ENCODE assay signal across 23 cellular contexts in genomic region chr9:127694890-127695735, GRCh38. TPM values are rescaled to one million over a fixed set of nuclear protein-coding genes. Genes with fewer than 3 reads are reported as not detected.
DNase-seq lines count a peak whose midpoint lies in the region; TF ChIP-seq lines count a peak whose summit lies in the region.
"Had no signal": no experiment of that assay in that cellular context is flagged by ENCODE, and none has a peak within 500 bp of the region (broad histone marks: within the 10 kb centered on the region; RNA-seq: fewer than 3 reads in every experiment).

No MANE protein-coding gene starts in this region.

- peak; percentile 46 for DNase-seq in GM03348 (ENCODE audit: low spot score)
- DNase-seq in fibroblast of the conjunctiva (ENCODE audit: low read depth) = peak; percentile 48
- no peak for DNase-seq in uterus
- no peak for DNase-seq in erythroblast (lab: John Stamatoyannopoulos, UW)
- DNase-seq in WERI-Rb-1 = no peak
- no peak for DNase-seq in NCI-H748 treated with DMSO at 0.1 percent for 48 hours (lab: John Stamatoyannopoulos, UW)
- DNase-seq: activated CD4-positive, CD25-positive, alpha-beta regulatory T cell treated with anti-CD3 and anti-CD28 coated beads, Interleukin-2, amount 50 U/mL, for 72 hours; BE2C; Caco-2; DND-41; mesendoderm; natural killer cell; NCI-H1417 treated with DMSO at 0.1 percent for 48 hours; NCI-H510A treated with DMSO at 0.1 percent for 48 hours; stimulated activated naive CD4-positive, alpha-beta T cell; tibial artery had no signal

- TF ChIP-seq POLR2A in uterus (IDR thresholded peaks at IDR 0.05) (no peak), erythroblast (IDR thresholded peaks at IDR 0.05; ENCODE audit: low read length) (no peak)

- H3K27ac ChIP-seq in VCaP (peak overlapping the region; percentile 28), uterus (peak overlapping the region; percentile 44 to 47), WERI-Rb-1 (no peak overlapping the region)
- H3K27ac ChIP-seq: parathyroid adenoma, tibial artery had no signal

- H3K4me3 ChIP-seq in uterus = no peak overlapping the region
- H3K4me3 ChIP-seq in WERI-Rb-1 (ENCODE audit: low read depth, low read length) = no peak overlapping the region
- H3K4me3 ChIP-seq: HAP-1, tibial artery had no signal

- TF ChIP-seq CTCF in VCaP (conservative IDR thresholded peaks at IDR 0.05) = no peak
- TF ChIP-seq CTCF in uterus (IDR thresholded peaks at IDR 0.05) = no peak
- TF ChIP-seq CTCF in WERI-Rb-1 (IDR thresholded peaks at IDR 0.05; ENCODE audit: low read depth, low read length) = no peak

- H3K9me3 ChIP-seq in uterus (no peaks in the 10 kb centered on the region), WERI-Rb-1 (ENCODE audit: severe bottlenecking) (no peaks in the 10 kb centered on the region)
- H3K9me3 ChIP-seq: BE2C, Caco-2, HAP-1, tibial artery had no signal

- H3K27me3 ChIP-seq in uterus (no peaks in the 10 kb centered on the region), WERI-Rb-1 (ENCODE audit: insufficient read depth, low read depth, severe bottlenecking) (no peaks in the 10 kb centered on the region)
- H3K27me3 ChIP-seq: BE2C, tibial artery had no signal

- H3K36me3 ChIP-seq in uterus (no peaks in the 10 kb centered on the region), WERI-Rb-1 (peaks cover 11% of the 10 kb centered on the region)
- H3K36me3 ChIP-seq: HAP-1 had no signal

- intact Hi-C loops in uterus (cut with DNase I; ENCODE audit: low total_unique reads) = no loop called here

- H3K4me1 ChIP-seq in uterus = no peaks in the 10 kb centered on the region
- H3K4me1 ChIP-seq: Caco-2, HAP-1, parathyroid adenoma had no signal

RNA-seq across cellular contexts. Expression of gene CFAP157, which starts 11.7 kb away (rescaled TPM):
- total RNA-seq in uterus = 1 to 10 TPM in 3 of 4 donors, not detected in 1; 2.1 to 5.4 (median 4.4) TPM
- total RNA-seq: Caco-2, glomerular endothelial cell, M059J, natural killer cell, RPMI7951 had no signal

RNA-seq across cellular contexts. Expression of gene PTRH1, which starts 20.4 kb away (rescaled TPM):
- 10 to 100 TPM in 2 of 4 donors, 1 to 10 TPM in 2; 3.8 to 18.4 (median 10.4) TPM for total RNA-seq in uterus

RNA-seq across cellular contexts. Expression of gene TTC16, which starts 20.8 kb away (rescaled TPM):
- 10 to 100 TPM in 1 of 4 donors, under 1 TPM in 2, not detected in 1; 0.48 to 12.6 (median 0.67) TPM for total RNA-seq in uterus
- total RNA-seq: activated T-helper 1 cell treated with anti-CD3 and anti-CD28 coated beads, Interleukin-12 subunit alpha, Interleukin-12 subunit beta, Interleukin-2, Interleukin-4 antibody, amounts not matched to agents 30 ng/mL and 10 ng/mL and 1 ng/mL, durations not matched to agents 14 hours and 24 hours and 36 hours; Caco-2; glomerular endothelial cell; M059J; RPMI7951 had no signal

RNA-seq across cellular contexts. Expression of gene TOR2A, which starts 40.0 kb away (rescaled TPM):
- total RNA-seq in uterus = 10 to 100 TPM in 2 of 4 donors, 1 to 10 TPM in 2; 2.0 to 73.8 (median 7.0) TPM

Comparison
In these comparisons a context has a peak if more than half of its experiments do, and no peak if none do; other contexts are left out.
1. DNase-seq: peak in GM03348 (single experiment) and fibroblast of the conjunctiva (single experiment); none in uterus (0 of 2), erythroblast (0 of 2), WERI-Rb-1 (single experiment) and NCI-H748 treated with DMSO at 0.1 percent for 48 hours (single experiment).